In the genomic region with DNA sequence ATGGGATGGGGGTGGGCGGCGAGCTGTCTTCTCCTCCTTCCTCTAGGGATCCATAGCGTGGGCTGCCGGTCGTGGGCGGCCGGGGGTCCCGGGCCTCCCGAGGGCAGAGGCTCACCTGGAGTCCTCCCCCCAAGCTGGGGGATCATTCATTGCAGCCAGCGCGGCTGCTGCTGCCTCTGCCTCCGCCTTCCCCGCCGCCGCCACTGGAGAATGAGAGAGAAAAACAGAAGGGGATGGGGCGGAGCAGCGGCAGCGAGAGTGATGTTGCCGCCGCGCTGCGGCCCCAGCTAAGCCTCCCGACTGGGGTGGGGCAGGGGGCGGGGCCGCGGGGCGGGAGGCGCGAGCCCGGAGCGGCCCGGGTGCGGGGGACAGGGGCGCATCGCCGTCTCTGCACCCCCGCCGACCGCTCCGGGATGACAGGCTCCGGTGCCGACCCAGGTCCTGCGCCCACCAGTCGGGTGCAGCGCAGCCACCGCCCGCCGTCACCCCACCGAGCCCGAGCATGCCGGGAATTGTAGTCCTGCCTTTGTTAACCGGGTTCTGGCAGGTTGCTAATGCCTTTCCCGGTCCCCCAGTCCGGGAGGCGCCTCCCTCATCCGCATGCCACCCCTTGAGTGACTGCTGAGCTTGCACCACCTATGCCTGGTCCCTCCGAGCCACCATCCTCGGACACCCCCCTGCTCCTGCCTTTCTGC, we compare ENCODE assay signal across 8 cellular contexts. TPM values are rescaled to one million over a fixed set of nuclear protein-coding genes. Genes with fewer than 3 reads are reported as not detected.
DNase-seq lines count a peak whose midpoint lies in the region; ATAC-seq, FAIRE-seq and TF ChIP-seq lines count a peak whose summit lies in the region.

KIF3C (minus strand) TSS at position 225 of the 695 bp plus-strand sequence. CDS start 580 bp downstream, outside the sequence.

- peaks cover 26% of the 10 kb centered on the region for H3K4me1 ChIP-seq in keratinocyte (ENCODE audit: control insufficient read depth, extremely low read depth, insufficient read depth, low read length)

- peak; percentile 86 for DNase-seq in GM13977 (ENCODE audit: low spot score)
- DNase-seq in NCI-H2227 treated with DMSO at 0.1 percent for 48 hours (lab: John Stamatoyannopoulos, UW), result peak; percentile 69
- DNase-seq in activated CD4-positive, CD25-positive, alpha-beta regulatory T cell treated with anti-CD3 and anti-CD28 coated beads, Interleukin-2, amount 50 U/mL, for 72 hours, result peak; percentile 63
- DNase-seq in cerebellar nuclear complex (lab: John Stamatoyannopoulos, UW), result peak; percentile 21 to 51
- no peak for DNase-seq in keratinocyte (ENCODE audit: low read depth, low spot score)
- DNase-seq in stimulated activated CD4-positive, alpha-beta T cell treated with anti-CD3 and anti-CD28 coated beads, Interleukin-15, amount 100 ng/mL, for 1 hour (ENCODE audit: low read depth in 1 of 2, low spot score in 1 of 2), result peak; percentile 33 to 52
- DNase-seq in GOT3 (lab: John Stamatoyannopoulos, UW), result no peak

- H4K20me1 ChIP-seq in keratinocyte (ENCODE audit: control insufficient read depth, extremely low read depth, insufficient read depth, low read length), result no peaks in the 10 kb centered on the region

- dilution Hi-C loops in keratinocyte (cut with MboI; ENCODE audit: extremely low pct_ligation_motif_present, low sequenced_read_pairs), result no loop called here

- TF ChIP-seq CTCF in GM13977 (IDR thresholded peaks at IDR 0.05; ENCODE audit: extremely low read depth, insufficient read depth, missing control alignments), result no peak
- TF ChIP-seq CTCF in keratinocyte (optimal IDR thresholded peaks at IDR 0.05 in 1 of 3, IDR thresholded peaks at IDR 0.05 in 1 of 3, conservative IDR thresholded peaks at IDR 0.05 in 1 of 3; ENCODE audit: extremely low read depth in 1 of 3, insufficient read depth in 2 of 3, low read length in 3 of 3), result no peak

- no peaks in the 10 kb centered on the region for H3K27me3 ChIP-seq in keratinocyte (ENCODE audit: control insufficient read depth, extremely low read depth, insufficient read depth, low read length)

- H3K79me2 ChIP-seq in keratinocyte (ENCODE audit: control insufficient read depth, insufficient read depth, low read length), result peaks cover 15% of the 10 kb centered on the region

- H3K27ac ChIP-seq in keratinocyte (ENCODE audit: control insufficient read depth, insufficient read depth, low read length), result peak within 1 kb of the TSS; percentile 71

- peak within 1 kb of the TSS; percentile 88 for H3K4me2 ChIP-seq in keratinocyte (ENCODE audit: control insufficient read depth, extremely low read depth, insufficient read depth, low read depth, low read length)

- H3K9ac ChIP-seq in keratinocyte (ENCODE audit: control insufficient read depth, extremely low read depth, insufficient read depth, low read length), result peak within 1 kb of the TSS; percentile 79

- in situ Hi-C loops in GM13977 (cut with MboI; ENCODE audit: low pct_unique_long_range_greater_than_20kb, low sequenced_read_pairs, unreplicated experiment), result no loop called here

- peak; percentile 53 for ATAC-seq in HG03039 (IDR thresholded peaks at IDR 0.05; ENCODE audit: unreplicated experiment)

- no peaks in the 10 kb centered on the region for H3K9me3 ChIP-seq in keratinocyte (ENCODE audit: control insufficient read depth, low read depth, low read length)

- H3K36me3 ChIP-seq in keratinocyte (ENCODE audit: control insufficient read depth in 2 of 2, extremely low read depth in 1 of 2, insufficient read depth in 2 of 2, low read length in 2 of 2), result peaks cover 2 to 4% of the 10 kb centered on the region in 2 experiments

- peak within 1 kb of the TSS; percentile 77 to 85 (median 77) for H3K4me3 ChIP-seq in keratinocyte (ENCODE audit: control insufficient read depth in 2 of 3, extremely low read depth in 1 of 3, insufficient read depth in 2 of 3, low read depth in 1 of 3, low read length in 3 of 3)

- no peak for FAIRE-seq in keratinocyte (lab: Jason Lieb, UNC)

- H3K9me1 ChIP-seq in keratinocyte (ENCODE audit: control insufficient read depth, extremely low read depth, insufficient read depth, low read length), result no peaks in the 10 kb centered on the region

- peak within 1 kb of the TSS; percentile 77 for H2AFZ ChIP-seq in keratinocyte (ENCODE audit: control insufficient read depth, low read length)

RNA-seq across cellular contexts. Expression of gene KIF3C, which starts in this region (rescaled TPM):
- polyA plus RNA-seq in keratinocyte, result 6.5 to 8.4 TPM (median 7.4 TPM) in 3 replicates
- polyA plus RNA-seq in keratinocyte (2011; ENCODE audit: low read depth), result 13.4 TPM
- polyA plus RNA-seq in keratinocyte (2011; cell fraction: cytosol; rRNA removed), result 7.0 and 10.3 TPM in 2 replicates
- 9.9 and 11.9 TPM in 2 replicates for polyA plus RNA-seq in keratinocyte (2011; cell fraction: nucleus; rRNA removed)
- polyA plus RNA-seq in keratinocyte (2012; ENCODE audit: low replicate concordance), result 5.7 and 20.9 TPM in 2 replicates
- polyA minus RNA-seq in keratinocyte, result 9.7 to 24.6 TPM (median 10.8 TPM) in 3 replicates
- 15.9 TPM for polyA minus RNA-seq in keratinocyte (2011; cell fraction: cytosol; rRNA and poly(A)+ RNA removed)
- polyA minus RNA-seq in keratinocyte (2011; cell fraction: nucleus; rRNA and poly(A)+ RNA removed), result 10.2 and 13.2 TPM in 2 replicates

Comparison
In these comparisons a context has a peak if more than half of its experiments do, and no peak if none do; other contexts are left out.
1. DNase-seq: peak in GM13977 (single experiment), NCI-H2227 treated with DMSO at 0.1 percent for 48 hours (single experiment), activated CD4-positive, CD25-positive, alpha-beta regulatory T cell treated with anti-CD3 and anti-CD28 coated beads, Interleukin-2, amount 50 U/mL, for 72 hours (single experiment), cerebellar nuclear complex (2 of 2) and stimulated activated CD4-positive, alpha-beta T cell treated with anti-CD3 and anti-CD28 coated beads, Interleukin-15, amount 100 ng/mL, for 1 hour (2 of 2); none in keratinocyte (single experiment) and GOT3 (single experiment).